ENCODE assay signal across 8 cellular contexts in the genomic region with DNA sequence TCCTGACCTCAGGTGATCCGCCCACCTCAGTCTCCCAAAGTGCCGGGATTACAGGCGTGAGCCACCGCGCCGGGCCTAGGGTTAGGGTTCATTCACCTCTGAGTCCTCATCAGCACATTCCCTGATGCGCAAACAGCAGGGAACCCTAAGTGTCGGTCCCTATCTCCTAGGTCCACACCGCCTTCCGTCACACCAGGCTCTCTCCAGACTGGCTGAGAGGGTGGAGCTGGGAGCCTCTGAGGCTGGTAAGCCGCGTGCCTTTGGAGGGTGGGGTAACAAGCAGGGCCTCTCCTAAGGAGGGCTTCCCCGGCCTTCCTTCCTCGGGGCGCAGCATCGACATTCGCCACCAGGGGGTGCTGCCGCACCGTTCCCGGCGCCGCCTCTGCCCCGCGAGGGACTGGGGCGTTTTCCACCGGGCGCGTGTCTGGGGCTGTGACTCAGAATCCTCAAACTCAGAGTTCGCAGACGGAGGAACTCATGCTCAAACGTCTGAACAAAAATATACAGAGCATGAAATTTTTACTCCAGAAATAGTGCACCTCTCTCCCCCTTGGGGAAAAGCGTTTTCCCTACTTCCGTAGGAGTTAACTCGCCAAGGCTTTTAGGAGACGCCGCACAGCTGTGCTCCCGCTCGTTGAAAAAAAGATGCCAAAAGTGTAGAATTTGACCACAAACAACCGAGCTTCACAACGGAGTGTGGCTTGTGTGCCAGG.
DNase-seq lines count a peak whose midpoint lies in the region; ATAC-seq lines count a peak whose summit lies in the region.

No MANE protein-coding gene starts in this region.

- DNase-seq in NCI-H1092 treated with DMSO at 0.1 percent for 48 hours (lab: John Stamatoyannopoulos, UW): peak; percentile 21
- no peak for DNase-seq in NCI-H1092 (lab: John Stamatoyannopoulos, UW)
- DNase-seq in NCI-H2196 (lab: John Stamatoyannopoulos, UW; ENCODE audit: unreplicated experiment): peak; percentile 67
- DNase-seq in activated CD4-positive, CD25-positive, alpha-beta regulatory T cell (lab: John Stamatoyannopoulos, UW): peak; percentile 41 to 80 (median 65)
- DNase-seq in central memory CD4-positive, alpha-beta T cell: peak; percentile 61
- peak; percentile 97 for DNase-seq in islet precursor cell
- peak; percentile 84 for DNase-seq in stimulated activated CD4-positive, alpha-beta T cell treated with anti-CD3 and anti-CD28 coated beads, Interleukin-12 subunit alpha, Interleukin-12 subunit beta, amount 100 ng/mL, for 4 hours

- peak; percentile 85 for ATAC-seq in HG02763 (IDR thresholded peaks at IDR 0.05; ENCODE audit: unreplicated experiment)
